5 cellular contexts compared by ENCODE assay signal in the genomic region with DNA sequence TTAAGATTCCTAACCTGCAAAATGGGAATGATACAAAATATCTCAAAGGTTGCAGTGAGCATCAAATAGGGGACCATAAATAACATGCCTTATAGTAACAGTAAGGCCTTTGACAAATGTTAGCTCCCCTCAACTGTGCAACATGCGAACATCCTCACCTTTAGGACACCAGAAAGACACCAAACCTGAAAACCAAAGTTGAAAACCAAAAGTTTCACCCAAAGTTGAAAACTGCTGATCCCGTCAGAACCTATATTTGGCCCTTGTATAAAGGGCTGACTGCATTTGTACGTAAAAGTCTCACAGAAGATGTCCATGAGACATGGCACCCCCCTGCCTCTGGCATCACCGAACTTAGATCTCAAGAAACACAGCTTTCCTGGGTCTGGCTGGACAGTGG.
"Had no signal": no experiment of that assay in that cellular context is flagged by ENCODE, and none has a peak within 500 bp of the region (broad histone marks: within the 10 kb centered on the region; RNA-seq: fewer than 3 reads in every experiment).

No MANE protein-coding gene starts in this region.

- H3K4me3 ChIP-seq: GM23338, K562 had no signal

- ATAC-seq: GM23338, K562 had no signal

- H3K4me2 ChIP-seq: GM23338 had no signal

- H2AFZ ChIP-seq: GM23338 had no signal

- DNase-seq: H9, HCEC 1CT, IMR-90 had no signal
